1 cellular context compared by ENCODE assay signal in the genomic region with DNA sequence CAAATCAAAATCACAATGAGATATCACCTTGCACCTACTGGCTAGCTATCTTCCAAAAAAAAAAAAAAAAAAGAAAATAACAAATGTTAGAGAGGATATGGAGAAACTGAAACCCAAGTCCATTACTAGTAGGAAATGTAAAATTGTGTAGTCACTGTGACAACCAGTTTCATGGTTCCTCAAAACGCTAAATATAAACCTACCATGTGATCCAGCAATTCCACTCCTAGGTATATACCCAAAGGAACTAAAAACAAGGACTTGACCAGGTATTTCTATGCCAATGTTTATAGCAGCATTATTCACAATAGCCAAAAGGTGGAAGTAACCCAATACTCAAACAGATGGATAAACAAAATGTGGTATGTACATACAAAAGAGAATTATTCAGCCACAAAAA.
TF ChIP-seq lines count a peak whose summit lies in the region.

No MANE protein-coding gene starts in this region.

TF ChIP-seq in GM12878, 131 proteins besides CTCF, POLR2A, EP300 and RAD21:
- TF ChIP-seq MEF2A (IDR thresholded peaks at IDR 0.05; ENCODE audit: insufficient read depth, low read depth, low read length): 0 out of 2 replicates have a peak, but pooled peaks have one; percentile 45
- no peak for TF ChIP-seq NFXL1 (IDR thresholded peaks at IDR 0.05; ENCODE audit: borderline replicate concordance)
